Comparison of ENCODE assay signal across 8 cellular contexts in genomic region chr6:2853766-2854393, GRCh38. TPM values are rescaled to one million over a fixed set of nuclear protein-coding genes. Genes with fewer than 3 reads are reported as not detected.
DNase-seq lines count a peak whose midpoint lies in the region; ATAC-seq and TF ChIP-seq lines count a peak whose summit lies in the region.

No MANE protein-coding gene starts in this region.

- H3K27me3 ChIP-seq in hepatocyte: no peaks in the 10 kb centered on the region

- peak; percentile 29 for DNase-seq in COR-L47 (lab: John Stamatoyannopoulos, UW)
- peak; percentile 81 for DNase-seq in SKM-1 treated with dmso at 0.1 percent for 144 hours (lab: John Stamatoyannopoulos, UW; ENCODE audit: unreplicated experiment)
- DNase-seq in activated naive CD8-positive, alpha-beta T cell treated with anti-CD3 and anti-CD28 coated beads, Interleukin-2, amount 50 U/mL, for 16 hours (ENCODE audit: low read depth, low spot score): peak; percentile 65
- peak; percentile 62 for DNase-seq in hepatocyte (ENCODE audit: low spot score)
- DNase-seq in NCI-H2196 (lab: John Stamatoyannopoulos, UW; ENCODE audit: unreplicated experiment): no peak

- H3K4me3 ChIP-seq in hepatocyte: no peak overlapping the region
- peak overlapping the region in 6 of 7 experiments; percentile 14 to 40 (median 27) for H3K4me3 ChIP-seq in skin epidermis

- 33% methylated on average over 14 of the region's 14 CpGs for WGBS in hepatocyte (ENCODE audit: low lambda C conversion rate, missing lambda C conversion rate)

- H3K27ac ChIP-seq in hepatocyte: peak overlapping the region; percentile 79
- H3K27ac ChIP-seq in skin epidermis: peak overlapping the region; percentile 1 to 98 (median 71)

- peaks cover 24% of the 10 kb centered on the region for H3K4me1 ChIP-seq in hepatocyte (ENCODE audit: insufficient read depth)

- peak; percentile 58 for TF ChIP-seq CTCF in hepatocyte (IDR thresholded peaks at IDR 0.05; ENCODE audit: poor library complexity)

- peak overlapping the region; percentile 67 for H3K4me2 ChIP-seq in hepatocyte

- no peaks in the 10 kb centered on the region for H3K36me3 ChIP-seq in hepatocyte (replicated peaks; ENCODE audit: insufficient read depth, low read depth)

- H3K9me3 ChIP-seq in hepatocyte (ENCODE audit: low read depth): no peaks in the 10 kb centered on the region

- no peaks in the 10 kb centered on the region for H4K20me1 ChIP-seq in hepatocyte (ENCODE audit: insufficient read depth, poor library complexity, severe bottlenecking)

- H2AFZ ChIP-seq in hepatocyte: peak overlapping the region; percentile 31

- H3K79me2 ChIP-seq in hepatocyte: no peaks in the 10 kb centered on the region

- no peaks in the 10 kb centered on the region for H3K9me2 ChIP-seq in hepatocyte (replicated peaks; ENCODE audit: insufficient read depth)

- ATAC-seq in HG02798 (IDR thresholded peaks at IDR 0.05; ENCODE audit: poor library complexity, unreplicated experiment) (peak; percentile 30), HG03025 (IDR thresholded peaks at IDR 0.05; ENCODE audit: low FRiP score, unreplicated experiment) (no peak)

RNA-seq across cellular contexts. Expression of gene SERPINB1, which starts 12.2 kb away (rescaled TPM):
- 48.6 and 57.0 TPM in 2 replicates for total RNA-seq in hepatocyte
- polyA plus RNA-seq in hepatocyte: 45.9 and 56.5 TPM in 2 replicates

RNA-seq across cellular contexts. Expression of gene SERPINB9, which starts 49.2 kb away (rescaled TPM):
- total RNA-seq in hepatocyte: 37.2 and 51.1 TPM in 2 replicates
- 60.5 and 70.0 TPM in 2 replicates for polyA plus RNA-seq in hepatocyte
